Comparison of ENCODE assay signal across 12 cellular contexts in the genomic region with DNA sequence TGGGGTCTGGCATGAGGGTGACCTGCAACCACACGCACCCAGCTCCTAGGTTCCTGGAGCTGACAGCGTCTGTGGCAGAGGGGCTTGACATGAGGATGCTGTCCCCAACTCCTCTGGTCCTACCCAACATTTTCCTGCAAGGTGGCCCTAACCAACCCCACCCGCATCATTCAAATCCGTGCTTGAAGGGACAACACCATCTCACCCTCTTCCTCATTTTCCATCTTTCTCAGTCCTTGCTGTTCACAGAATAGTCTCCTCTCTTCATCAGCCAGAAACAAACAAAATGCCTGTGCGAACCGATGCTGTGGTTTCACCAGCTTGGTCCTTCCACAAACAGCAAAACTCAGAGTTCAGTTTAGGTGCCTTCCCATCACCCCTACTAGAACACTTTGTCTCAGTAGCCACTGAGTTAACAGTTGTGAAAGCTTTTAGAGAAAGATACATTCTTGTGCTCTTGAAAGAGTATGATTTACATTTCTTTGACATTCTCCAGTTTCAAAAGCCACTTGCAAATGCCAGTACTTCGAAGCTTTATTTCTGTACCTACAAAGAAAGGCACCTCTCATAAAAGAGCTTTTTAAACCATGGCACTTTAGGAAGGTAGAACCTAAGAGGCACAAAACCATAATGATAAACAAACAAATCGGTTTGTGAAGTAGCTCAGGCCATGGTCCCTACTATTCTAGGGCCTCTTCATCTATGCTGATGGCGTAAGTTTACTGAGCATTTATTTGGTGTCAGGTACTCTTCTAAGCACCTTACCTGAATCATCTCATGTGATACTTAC. TPM values are rescaled to one million over a fixed set of nuclear protein-coding genes. Genes with fewer than 3 reads are reported as not detected.
DNase-seq lines count a peak whose midpoint lies in the region; ATAC-seq, FAIRE-seq and TF ChIP-seq lines count a peak whose summit lies in the region.
"Had no signal": no experiment of that assay in that cellular context is flagged by ENCODE, and none has a peak within 500 bp of the region (broad histone marks: within the 10 kb centered on the region; RNA-seq: fewer than 3 reads in every experiment).

No MANE protein-coding gene starts in this region.

- H3K27me3 ChIP-seq in Peyer's patch (no peaks in the 10 kb centered on the region), iPS-20b (ENCODE audit: insufficient read depth, low read length) (no peaks in the 10 kb centered on the region)
- H3K27me3 ChIP-seq: body of pancreas, foreskin keratinocyte had no signal

- TF ChIP-seq POLR2A in Peyer's patch (IDR thresholded peaks at IDR 0.05): no peak

- H3K4me1 Mint-ChIP-seq in stimulated activated naive CD8-positive, alpha-beta T cell treated with anti-CD3 and anti-CD28 coated beads, Interleukin-15, Interleukin-2, amounts not matched to agents 100 ng/mL and 50 ng/mL, for 24 hours (ENCODE audit: low read depth): peaks cover 67% of the 10 kb centered on the region

- TF ChIP-seq CTCF in Peyer's patch (IDR thresholded peaks at IDR 0.05): no peak

- peak overlapping the region in 3 of 4 donors; percentile 22 to 29 (median 27) for H3K27ac ChIP-seq in Peyer's patch
- H3K27ac ChIP-seq in iPS-20b (ENCODE audit: low read length): no peak overlapping the region
- H3K27ac ChIP-seq: foreskin keratinocyte had no signal

- no peak for ATAC-seq in stimulated activated naive CD8-positive, alpha-beta T cell treated with anti-CD3 and anti-CD28 coated beads, Interleukin-15, Interleukin-2, amounts not matched to agents 100 U/mL and 50 U/mL, for 24 hours

- peak overlapping the region; percentile 12 for H3K4me3 Mint-ChIP-seq in stimulated activated naive CD8-positive, alpha-beta T cell treated with anti-CD3 and anti-CD28 coated beads, Interleukin-15, Interleukin-2, amounts not matched to agents 100 ng/mL and 50 ng/mL, for 24 hours
- H3K4me3 Mint-ChIP-seq: CD4-positive, alpha-beta memory T cell had no signal

- H3K36me3 ChIP-seq in Peyer's patch (no peaks in the 10 kb centered on the region), iPS-20b (ENCODE audit: insufficient read depth, low read depth, low read length) (no peaks in the 10 kb centered on the region)

- FAIRE-seq in frontal cortex (lab: Jason Lieb, UNC): no peak

- no peak for DNase-seq in stimulated activated naive CD8-positive, alpha-beta T cell treated with anti-CD3 and anti-CD28 coated beads, Interleukin-15, Interleukin-2, amounts not matched to agents 100 U/mL and 50 U/mL, for 24 hours
- DNase-seq in Peyer's patch: no peak
- no peak for DNase-seq in NCI-H1436 (lab: John Stamatoyannopoulos, UW)
- no peak for DNase-seq in NCI-H1694 treated with DMSO at 0.1 percent for 48 hours (lab: John Stamatoyannopoulos, UW)
- no peak for DNase-seq in NCI-H526 (lab: John Stamatoyannopoulos, UW)
- DNase-seq in frontal cortex (ENCODE audit: low spot score in 2 of 2): no peak
- DNase-seq: CD4-positive, alpha-beta memory T cell; NCI-H1417 treated with DMSO at 0.1 percent for 48 hours had no signal

- peak overlapping the region; percentile 70 for H3K27ac Mint-ChIP-seq in stimulated activated naive CD8-positive, alpha-beta T cell treated with anti-CD3 and anti-CD28 coated beads, Interleukin-15, Interleukin-2, amounts not matched to agents 100 ng/mL and 50 ng/mL, for 24 hours
- H3K27ac Mint-ChIP-seq: CD4-positive, alpha-beta memory T cell had no signal

- H3K9me3 Mint-ChIP-seq in stimulated activated naive CD8-positive, alpha-beta T cell treated with anti-CD3 and anti-CD28 coated beads, Interleukin-15, Interleukin-2, amounts not matched to agents 100 ng/mL and 50 ng/mL, for 24 hours: peaks cover 4% of the 10 kb centered on the region

- H3K9me3 ChIP-seq in Peyer's patch (peaks cover 0 to 3% (median 0%) of the 10 kb centered on the region in 4 donors), iPS-20b (ENCODE audit: insufficient read depth, low read depth, low read length) (no peaks in the 10 kb centered on the region)
- H3K9me3 ChIP-seq: body of pancreas had no signal

- H3K36me3 Mint-ChIP-seq in stimulated activated naive CD8-positive, alpha-beta T cell treated with anti-CD3 and anti-CD28 coated beads, Interleukin-15, Interleukin-2, amounts not matched to agents 100 ng/mL and 50 ng/mL, for 24 hours (ENCODE audit: low read depth): peaks cover 15% of the 10 kb centered on the region
- H3K36me3 Mint-ChIP-seq: CD4-positive, alpha-beta memory T cell had no signal

- H3K27me3 Mint-ChIP-seq in stimulated activated naive CD8-positive, alpha-beta T cell treated with anti-CD3 and anti-CD28 coated beads, Interleukin-15, Interleukin-2, amounts not matched to agents 100 ng/mL and 50 ng/mL, for 24 hours: no peaks in the 10 kb centered on the region
- H3K27me3 Mint-ChIP-seq: CD4-positive, alpha-beta memory T cell had no signal

- H3K4me3 ChIP-seq in Peyer's patch (no peak overlapping the region), iPS-20b (ENCODE audit: low read length) (0 out of 2 replicates have a peak overlapping the region, but pooled peaks have one; percentile 6)
- H3K4me3 ChIP-seq: body of pancreas had no signal

- no peak overlapping the region for H3K9ac ChIP-seq in iPS-20b (ENCODE audit: low read depth, low read length)

- H3K4me1 ChIP-seq in Peyer's patch (peaks cover 0 to 10% (median 1%) of the 10 kb centered on the region in 4 donors), iPS-20b (ENCODE audit: insufficient read depth, low read length) (peaks cover 17% of the 10 kb centered on the region)

RNA-seq across cellular contexts. Expression of a gene that starts 41.7 kb away (rescaled TPM):
- total RNA-seq in Peyer's patch (10 to 100 TPM in 1 of 4 donors, 1 to 10 TPM in 3; 7.9 to 11.6 (median 9.6) TPM), frontal cortex (30.6 TPM)
